In genomic region chr7:6026011-6026819, GRCh38 we compare ENCODE assay signal across 9 cellular contexts. TPM values are rescaled to one million over a fixed set of nuclear protein-coding genes. Genes with fewer than 3 reads are reported as not detected.
A peak's percentile ranks its signal among the peaks of the same experiment; 100 is the strongest.
DNase-seq lines count a peak whose midpoint lies in the region; ATAC-seq and TF ChIP-seq lines count a peak whose summit lies in the region.
"Had no signal": no experiment of that assay in that cellular context is flagged by ENCODE, and none has a peak within 500 bp of the region (broad histone marks: within the 10 kb centered on the region; RNA-seq: fewer than 3 reads in every experiment).

No MANE protein-coding gene starts in this region.

- peak; percentile 81 for ATAC-seq in HG03039 (IDR thresholded peaks at IDR 0.05; ENCODE audit: unreplicated experiment)
- ATAC-seq in thoracic aorta (ENCODE audit: insufficient number of reproducible peaks, low FRiP score, low read depth), result no peak

- H3K4me1 ChIP-seq in fibroblast of lung (ENCODE audit: control insufficient read depth, extremely low read depth, insufficient read depth, low read length) (no peaks in the 10 kb centered on the region), neural progenitor cell (no peaks in the 10 kb centered on the region), thoracic aorta (ENCODE audit: control insufficient read depth in 1 of 2, low read depth in 2 of 2) (no peaks in the 10 kb centered on the region)

- no peak overlapping the region for H3K4me3 ChIP-seq in fibroblast of lung (replicated peaks in 1 of 4; ENCODE audit: control extremely low read depth in 1 of 4, insufficient read depth in 1 of 4, low read depth in 3 of 4, low read length in 4 of 4)
- no peak overlapping the region for H3K4me3 ChIP-seq in neural progenitor cell
- peak overlapping the region; percentile 43 for H3K4me3 ChIP-seq in thoracic aorta

- peaks cover 46% of the 10 kb centered on the region for H3F3A ChIP-seq in neural progenitor cell (ENCODE audit: low read depth)

- H3K9ac ChIP-seq in fibroblast of lung (ENCODE audit: insufficient read depth, low read length) (no peak overlapping the region), neural progenitor cell (no peak overlapping the region)

- H3K79me2 ChIP-seq in fibroblast of lung (ENCODE audit: control insufficient read depth, insufficient read depth, low read length), result no peaks in the 10 kb centered on the region
- no peaks in the 10 kb centered on the region for H3K79me2 ChIP-seq in neural progenitor cell (ENCODE audit: low read depth)

- H3K4me2 ChIP-seq in fibroblast of lung (ENCODE audit: extremely low read depth, insufficient read depth, low read length) (no peak overlapping the region), neural progenitor cell (no peak overlapping the region)

- no peaks in the 10 kb centered on the region for H3K4me1 Mint-ChIP-seq in neural progenitor cell

- H3K36me3 ChIP-seq in fibroblast of lung (ENCODE audit: control insufficient read depth, insufficient read depth, low read length), result peaks cover 24% of the 10 kb centered on the region
- H3K36me3 ChIP-seq in neural progenitor cell, result peaks cover 15% of the 10 kb centered on the region
- H3K36me3 ChIP-seq in thoracic aorta, result peaks cover 72% of the 10 kb centered on the region

- TF ChIP-seq CTCF in fibroblast of lung (conservative IDR thresholded peaks at IDR 0.05 in 1 of 2, IDR thresholded peaks at IDR 0.05 in 1 of 2; ENCODE audit: low read depth in 1 of 2, low read length in 2 of 2), result peak in 1 of 2 donors; percentile 27
- TF ChIP-seq CTCF in neural progenitor cell (IDR thresholded peaks at IDR 0.05), result peak; percentile 41
- no peak for TF ChIP-seq CTCF in thoracic aorta (IDR thresholded peaks at IDR 0.05)

- H3K4me3 Mint-ChIP-seq in neural progenitor cell, result no peak overlapping the region

- no peaks in the 10 kb centered on the region for H3K27me3 Mint-ChIP-seq in neural progenitor cell (ENCODE audit: insufficient read depth, low read depth)

- H3K36me3 Mint-ChIP-seq in neural progenitor cell, result peaks cover 48% of the 10 kb centered on the region

- H3K9me3 Mint-ChIP-seq in neural progenitor cell, result no peaks in the 10 kb centered on the region

- no peak overlapping the region for H2AFZ ChIP-seq in fibroblast of lung (ENCODE audit: low read length)
- no peak overlapping the region for H2AFZ ChIP-seq in neural progenitor cell (replicated peaks)

- H4K20me1 ChIP-seq in fibroblast of lung (ENCODE audit: control insufficient read depth, extremely low read depth, insufficient read depth, low read length) (no peaks in the 10 kb centered on the region), neural progenitor cell (ENCODE audit: low read depth) (peaks cover 14% of the 10 kb centered on the region)

- peak; percentile 34 for DNase-seq in NCI-H146 (lab: John Stamatoyannopoulos, UW)
- no peak for DNase-seq in NCI-H146 treated with DMSO at 0.1 percent for 48 hours (lab: John Stamatoyannopoulos, UW; ENCODE audit: unreplicated experiment)
- DNase-seq in NOMO-1 treated with dmso at 0.1 percent for 144 hours (lab: John Stamatoyannopoulos, UW; ENCODE audit: unreplicated experiment), result peak; percentile 87
- peak; percentile 42 for DNase-seq in activated T-cell treated with anti-CD3 and anti-CD28 coated beads for 24 hours (ENCODE audit: low read depth)
- DNase-seq in fibroblast of lung (ENCODE audit: low read depth in 2 of 2), result peak; percentile 4 to 24
- DNase-seq in neural progenitor cell (ENCODE audit: low spot score), result peak; percentile 50
- DNase-seq in thoracic aorta (ENCODE audit: low spot score), result peak; percentile 19

- H3K9me3 ChIP-seq in fibroblast of lung (ENCODE audit: control insufficient read depth, insufficient read depth, low read depth, low read length), result no peaks in the 10 kb centered on the region
- no peaks in the 10 kb centered on the region for H3K9me3 ChIP-seq in neural progenitor cell (ENCODE audit: low read depth)
- no peaks in the 10 kb centered on the region for H3K9me3 ChIP-seq in thoracic aorta

- no peak overlapping the region for H3K27ac Mint-ChIP-seq in neural progenitor cell

- H3K27me3 ChIP-seq in fibroblast of lung (ENCODE audit: control insufficient read depth, insufficient read depth, low read length) (no peaks in the 10 kb centered on the region), neural progenitor cell (no peaks in the 10 kb centered on the region), thoracic aorta (replicated peaks; ENCODE audit: insufficient read depth) (no peaks in the 10 kb centered on the region)

- H3K27ac ChIP-seq in fibroblast of lung (ENCODE audit: insufficient read depth, low read length), result no peak overlapping the region
- no peak overlapping the region for H3K27ac ChIP-seq in neural progenitor cell
- peak overlapping the region; percentile 20 to 21 for H3K27ac ChIP-seq in thoracic aorta

RNA-seq across cellular contexts. Expression of gene ANKRD61, which starts 5.0 kb away (rescaled TPM):
- total RNA-seq in fibroblast of lung, result 0.17 and 0.26 TPM in 2 replicates
- 0.11 and 0.43 TPM in 2 replicates for polyA plus RNA-seq in fibroblast of lung
- polyA plus RNA-seq in fibroblast of lung (2012), result 0.17 and 0.44 TPM in 2 replicates
- polyA minus RNA-seq in fibroblast of lung (ENCODE audit: low replicate concordance), result not detected in 2 replicates
- 0.46 TPM in 1 of 2 replicates, not detected in the other for total RNA-seq in neural progenitor cell (ENCODE audit: low replicate concordance)
- not detected for total RNA-seq in thoracic aorta
- polyA plus RNA-seq: neural cell had no signal

RNA-seq across cellular contexts. Expression of gene AIMP2, which starts 17.1 kb away (rescaled TPM):
- total RNA-seq in fibroblast of lung (41.6 and 41.9 TPM in 2 replicates), neural progenitor cell (ENCODE audit: low replicate concordance) (38.4 and 52.1 TPM in 2 replicates), thoracic aorta (10 to 100 TPM; 37.0 to 47.1 TPM)
- 47.4 and 58.5 TPM in 2 replicates for polyA plus RNA-seq in fibroblast of lung
- polyA plus RNA-seq in fibroblast of lung (2012), result 27.1 and 36.6 TPM in 2 replicates
- polyA minus RNA-seq in fibroblast of lung (ENCODE audit: low replicate concordance), result 30.6 and 31.7 TPM in 2 replicates

RNA-seq across cellular contexts. Expression of gene PMS2, which starts 17.4 kb away (rescaled TPM):
- total RNA-seq in fibroblast of lung (28.0 and 28.1 TPM in 2 replicates), neural progenitor cell (ENCODE audit: low replicate concordance) (23.1 and 35.8 TPM in 2 replicates), thoracic aorta (10 to 100 TPM in 1 of 2 donors, 1 to 10 TPM in 1; 8.4 to 14.2 TPM)
- 7.3 and 7.9 TPM in 2 replicates for polyA plus RNA-seq in fibroblast of lung
- 5.9 and 6.6 TPM in 2 replicates for polyA plus RNA-seq in fibroblast of lung (2012)
- polyA minus RNA-seq in fibroblast of lung (ENCODE audit: low replicate concordance), result 4.4 and 7.7 TPM in 2 replicates

RNA-seq across cellular contexts. Expression of gene EIF2AK1, which starts 32.8 kb away (rescaled TPM):
- total RNA-seq in fibroblast of lung (54.2 and 87.0 TPM in 2 replicates), neural progenitor cell (ENCODE audit: low replicate concordance) (70.1 and 130 TPM in 2 replicates), thoracic aorta (100 to 1,000 TPM; 143 to 201 TPM)
- 69.6 and 102 TPM in 2 replicates for polyA plus RNA-seq in fibroblast of lung
- polyA plus RNA-seq in fibroblast of lung (2012), result 52.5 and 70.3 TPM in 2 replicates
- 29.7 and 65.0 TPM in 2 replicates for polyA minus RNA-seq in fibroblast of lung (ENCODE audit: low replicate concordance)

RNA-seq across cellular contexts. Expression of gene RSPH10B, which starts 55.7 kb away (rescaled TPM):
- total RNA-seq in fibroblast of lung, result under 0.01 and 0.66 TPM in 2 replicates
- not detected in 2 replicates for polyA plus RNA-seq in fibroblast of lung
- polyA plus RNA-seq in fibroblast of lung (2012), result not detected in 2 replicates
- 1.8 TPM in 1 of 2 replicates, not detected in the other for polyA minus RNA-seq in fibroblast of lung (ENCODE audit: low replicate concordance)
- total RNA-seq in neural progenitor cell (ENCODE audit: low replicate concordance), result 0.11 and 0.56 TPM in 2 replicates
- total RNA-seq in thoracic aorta, result under 1 TPM in 1 of 2 donors, not detected in 1; 0.14 TPM

Comparison
In these comparisons a context has a peak if more than half of its experiments do, and no peak if none do; other contexts are left out.
1. H3K27ac ChIP-seq: peak in thoracic aorta (2 of 2); none in fibroblast of lung (single experiment) and neural progenitor cell (single experiment).